9 cellular contexts compared by ENCODE assay signal in the genomic region with DNA sequence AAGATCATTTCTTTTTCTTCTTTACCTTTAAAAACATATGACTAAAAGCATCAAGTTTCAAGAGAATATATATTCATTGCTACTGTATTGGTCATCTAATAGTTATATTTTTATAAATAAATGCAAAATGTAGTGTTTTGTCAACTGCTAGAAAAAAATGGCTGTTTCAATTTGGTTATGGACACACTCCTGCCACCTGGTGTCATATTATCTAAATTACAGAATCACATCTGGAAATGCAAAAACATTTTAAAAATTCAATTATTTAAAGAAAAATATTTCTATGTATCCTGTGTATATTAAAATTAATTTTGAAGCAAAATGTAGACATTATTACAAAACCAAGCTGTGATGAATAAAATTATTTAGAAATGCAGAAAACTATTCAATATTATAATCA.
DNase-seq lines count a peak whose midpoint lies in the region; ATAC-seq and TF ChIP-seq lines count a peak whose summit lies in the region.
"Had no signal": no experiment of that assay in that cellular context is flagged by ENCODE, and none has a peak within 500 bp of the region (broad histone marks: within the 10 kb centered on the region; RNA-seq: fewer than 3 reads in every experiment).

No MANE protein-coding gene starts in this region.

- no TSS peak for BruUV-seq in PC-3 (replicated peaks; lab: Mats Ljungman, UMichigan)

- TF ChIP-seq CTCF in PC-3 (conservative IDR thresholded peaks at IDR 0.05; ENCODE audit: low read depth, low read length): peak; percentile 38
- peak; percentile 42 for TF ChIP-seq CTCF in fibroblast of mammary gland (conservative IDR thresholded peaks at IDR 0.05; ENCODE audit: control insufficient read depth, insufficient read depth, low read depth, low read length)
- TF ChIP-seq CTCF in testis (IDR thresholded peaks at IDR 0.05): peak; percentile 9 to 53 (median 25)

- H3K27me3 ChIP-seq in PC-3 (ENCODE audit: low read length) (no peaks in the 10 kb centered on the region), testis (no peaks in the 10 kb centered on the region)

- no peak overlapping the region for H3K4me3 ChIP-seq in PC-3 (ENCODE audit: low read length)
- no peak overlapping the region for H3K4me3 ChIP-seq in fibroblast of mammary gland (ENCODE audit: control insufficient read depth, low read depth, low read length)
- no peak overlapping the region for H3K4me3 ChIP-seq in testis

- H3K27ac ChIP-seq in PC-3 (ENCODE audit: low read length) (no peak overlapping the region), testis (no peak overlapping the region)

- no peak for ATAC-seq in PC-3
- no peak for ATAC-seq in HG03439 (IDR thresholded peaks at IDR 0.05; ENCODE audit: unreplicated experiment)
- no peak for ATAC-seq in GM18867 (IDR thresholded peaks at IDR 0.05; ENCODE audit: unreplicated experiment)

- DNase-seq in SKM-1 treated with dmso at 0.1 percent for 144 hours (lab: John Stamatoyannopoulos, UW; ENCODE audit: unreplicated experiment) (peak; percentile 15), SKM-1 (lab: John Stamatoyannopoulos, UW; ENCODE audit: unreplicated experiment) (no peak), PC-3 (peak; percentile 25), fibroblast of mammary gland (ENCODE audit: low read depth) (peak; percentile 37), testis (no peak), HuH-7.5 (ENCODE audit: low spot score) (no peak)
- DNase-seq: stimulated activated CD4-positive, alpha-beta T cell treated with anti-CD3 and anti-CD28 coated beads, Interleukin-4, amount 100 ng/mL, for 24 hours had no signal

- no peaks in the 10 kb centered on the region for H4K20me1 ChIP-seq in PC-3 (ENCODE audit: low read length)

- H3F3A ChIP-seq in PC-3 (ENCODE audit: low read length, unreplicated experiment): no peaks in the 10 kb centered on the region

- POLR2A ChIA-PET in PC-3 (lab: Charles Lee; ENCODE audit: unreplicated experiment): no interaction called here

- no peak for TF ChIP-seq POLR2A in testis (IDR thresholded peaks at IDR 0.05)

- no peaks in the 10 kb centered on the region for H3K79me2 ChIP-seq in PC-3 (ENCODE audit: low read length)

- no peak overlapping the region for H3K4me2 ChIP-seq in PC-3 (ENCODE audit: low read length)

- H3K4me1 ChIP-seq in PC-3 (ENCODE audit: insufficient read depth, low read length) (no peaks in the 10 kb centered on the region), testis (no peaks in the 10 kb centered on the region)

- H3K9me3 ChIP-seq in PC-3 (ENCODE audit: low read length) (no peaks in the 10 kb centered on the region), testis (no peaks in the 10 kb centered on the region)

- H3K9me2 ChIP-seq in PC-3 (replicated peaks; ENCODE audit: low read length): no peaks in the 10 kb centered on the region

- intact Hi-C loops in PC-3 (cut with micrococcal nuclease) (loop anchor here (1.0 to 2.0 kb wide), 3 partner anchors 41 to 737 kb away; no protein-coding TSS in a partner anchor), testis (cut with DNase I; ENCODE audit: low total_unique reads) (no loop called here)

- CTCF ChIA-PET in PC-3 (lab: Charles Lee): no interaction called here

- H3K36me3 ChIP-seq in PC-3 (ENCODE audit: low read depth, low read length): no peaks in the 10 kb centered on the region
- H3K36me3 ChIP-seq in testis (ENCODE audit: low read depth, missing control alignments): no peaks in the 10 kb centered on the region

- no peak overlapping the region for H2AFZ ChIP-seq in PC-3 (ENCODE audit: low read length)

- H3K9ac ChIP-seq in PC-3 (ENCODE audit: low read length): no peak overlapping the region

Comparison
In these comparisons a context has a peak if more than half of its experiments do, and no peak if none do; other contexts are left out.
1. DNase-seq: peak in SKM-1 treated with dmso at 0.1 percent for 144 hours (single experiment), PC-3 (single experiment) and fibroblast of mammary gland (single experiment); none in SKM-1 (single experiment), testis (single experiment) and HuH-7.5 (single experiment).
2. Peak in every context shown above with its lines, with median percentiles within 50 percentile points of each other: CTCF ChIP-seq.